In the genomic region with DNA sequence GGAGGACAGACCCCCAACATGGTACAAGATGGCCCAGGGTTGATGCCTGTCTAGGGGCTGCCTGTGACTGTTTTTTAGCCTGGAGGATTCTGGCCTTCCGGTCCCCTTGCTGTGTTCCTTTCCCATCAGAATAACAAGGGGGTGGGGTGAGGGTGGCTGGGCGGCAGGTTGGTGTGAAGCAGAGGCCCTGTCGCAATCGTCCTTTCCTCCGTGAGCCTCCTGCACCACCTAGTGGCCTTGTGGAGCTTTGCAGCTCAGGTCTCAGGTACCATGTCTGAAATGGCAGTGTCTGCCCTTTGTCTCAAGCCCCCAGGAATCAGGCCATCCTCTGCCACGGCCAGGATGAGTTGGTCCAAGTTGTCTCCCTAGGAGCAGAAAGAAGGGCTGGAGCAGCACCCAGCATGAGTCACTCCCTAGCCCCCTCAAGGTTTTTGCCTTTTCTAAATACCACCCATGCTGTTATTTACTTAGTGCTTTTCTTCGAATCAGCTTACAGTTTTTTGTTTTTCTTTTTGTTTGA, we compare ENCODE assay signal across 9 cellular contexts. TPM values are rescaled to one million over a fixed set of nuclear protein-coding genes. Genes with fewer than 3 reads are reported as not detected.
A peak's percentile ranks its signal among the peaks of the same experiment; 100 is the strongest.
DNase-seq lines count a peak whose midpoint lies in the region; ATAC-seq and TF ChIP-seq lines count a peak whose summit lies in the region.
"Had no signal": no experiment of that assay in that cellular context is flagged by ENCODE, and none has a peak within 500 bp of the region (broad histone marks: within the 10 kb centered on the region; RNA-seq: fewer than 3 reads in every experiment).

No MANE protein-coding gene starts in this region.

- DNase-seq in CD4-positive, alpha-beta T cell: peak; percentile 73 to 82 (median 78)
- DNase-seq in HT1080 (ENCODE audit: low read depth) (peak; percentile 81), activated T-cell treated with anti-CD3 and anti-CD28 coated beads for 4 hours (peak; percentile 72), esophagus muscularis mucosa (ENCODE audit: extremely low spot score) (peak; percentile 96), natural killer cell (peak; percentile 76)
- DNase-seq in stimulated activated naive CD4-positive, alpha-beta T cell (lab: John Stamatoyannopoulos, UW): peak; percentile 69 to 86 (median 73)

- H3K4me3 ChIP-seq in OCI-LY1 (ENCODE audit: low read depth, low read length, poor library complexity, severe bottlenecking) (no peak overlapping the region), esophagus muscularis mucosa (no peak overlapping the region)

- no peak for TF ChIP-seq EP300 in esophagus muscularis mucosa (IDR thresholded peaks at IDR 0.05)

- WGBS in esophagus muscularis mucosa: 35% methylated on average over 2 of the region's 7 CpGs

- peak overlapping the region; percentile 64 for H3K27ac Mint-ChIP-seq in CD4-positive, alpha-beta T cell
- H3K27ac Mint-ChIP-seq in natural killer cell: peak overlapping the region in 1 of 2 donors; percentile 35

- no peak overlapping the region for H3K27ac ChIP-seq in CD4-positive, alpha-beta T cell (ENCODE audit: low read depth, low read length)
- H3K27ac ChIP-seq in OCI-LY1 (ENCODE audit: low read depth, low read length, poor library complexity, severe bottlenecking) (no peak overlapping the region), esophagus muscularis mucosa (replicated peaks in 1 of 4) (peak overlapping the region; percentile 35 to 65 (median 40))

- H3K9me2 ChIP-seq in OCI-LY1 (ENCODE audit: low read depth, low read length): no peaks in the 10 kb centered on the region

- POLR2A ChIA-PET in CD4-positive, alpha-beta T cell (lab: Charles Lee): interaction anchor here (0.6 to 1.7 kb wide), 8 partner anchors 15 to 241 kb away, joined by 3 to 11 read pairs (median 4); no protein-coding TSS in a partner anchor

- intact Hi-C loops in CD4-positive, alpha-beta T cell (cut with DNase I, micrococcal nuclease): loop anchor here (1.0 to 5.0 kb wide), 2 partner anchors 155 to 390 kb away; no protein-coding TSS in a partner anchor
- intact Hi-C loops in esophagus muscularis mucosa (cut with DNase I) (loop anchor here (1.0 kb wide), 1 partner anchor 155 kb away; no protein-coding TSS in a partner anchor), natural killer cell (cut with micrococcal nuclease) (loop anchor here (1.0 to 10.0 kb wide), 5 partner anchors 155 to 437 kb away; partner anchors contain the start of genes KIFBP and VPS26A)

- peak; percentile 100 for ATAC-seq in CD4-positive, alpha-beta T cell (ENCODE audit: poor library complexity)
- ATAC-seq in GM19395 (IDR thresholded peaks at IDR 0.05; ENCODE audit: unreplicated experiment) (peak; percentile 77), natural killer cell (peak; percentile 95 to 100 (median 100))

- H3K27me3 Mint-ChIP-seq in CD4-positive, alpha-beta T cell: no peaks in the 10 kb centered on the region
- H3K27me3 Mint-ChIP-seq in natural killer cell (ENCODE audit: low read depth in 2 of 2): no peaks in the 10 kb centered on the region

- H3K9me3 Mint-ChIP-seq in CD4-positive, alpha-beta T cell: no peaks in the 10 kb centered on the region
- no peaks in the 10 kb centered on the region for H3K9me3 Mint-ChIP-seq in natural killer cell

- H3K4me3 Mint-ChIP-seq in CD4-positive, alpha-beta T cell: no peak overlapping the region
- H3K4me3 Mint-ChIP-seq in natural killer cell: no peak overlapping the region

- peak; percentile 83 for TF ChIP-seq CTCF in CD4-positive, alpha-beta T cell (IDR thresholded peaks at IDR 0.05)
- TF ChIP-seq CTCF in OCI-LY1 (IDR thresholded peaks at IDR 0.05; ENCODE audit: low read length): peak; percentile 89
- TF ChIP-seq CTCF in esophagus muscularis mucosa (IDR thresholded peaks at IDR 0.05): peak; percentile 97 to 99 (median 99)
- TF ChIP-seq CTCF in natural killer cell (IDR thresholded peaks at IDR 0.05): peak; percentile 90

- peaks cover 21% of the 10 kb centered on the region for H3K4me1 ChIP-seq in OCI-LY1 (ENCODE audit: insufficient read depth, low read length, severe bottlenecking)
- peaks cover 10 to 27% (median 23%) of the 10 kb centered on the region in 4 donors for H3K4me1 ChIP-seq in esophagus muscularis mucosa

- H3K9me3 ChIP-seq in CD4-positive, alpha-beta T cell (ENCODE audit: control insufficient read depth, low read length): no peaks in the 10 kb centered on the region
- no peaks in the 10 kb centered on the region for H3K9me3 ChIP-seq in OCI-LY1 (ENCODE audit: low read length)
- no peaks in the 10 kb centered on the region for H3K9me3 ChIP-seq in esophagus muscularis mucosa

- no peak overlapping the region for H3K4me2 ChIP-seq in OCI-LY1 (ENCODE audit: low read length)

- TF ChIP-seq POLR2A in esophagus muscularis mucosa (IDR thresholded peaks at IDR 0.05; ENCODE audit: low read depth): no peak

- peaks cover 76% of the 10 kb centered on the region for H3K36me3 Mint-ChIP-seq in CD4-positive, alpha-beta T cell (ENCODE audit: low read depth)
- H3K36me3 Mint-ChIP-seq in natural killer cell: peaks cover 5% of the 10 kb centered on the region

- H2AFZ ChIP-seq in OCI-LY1 (ENCODE audit: low read length): no peak overlapping the region

- no peaks in the 10 kb centered on the region for H3K79me2 ChIP-seq in OCI-LY1 (ENCODE audit: insufficient read depth, low read length)

- H4K20me1 ChIP-seq in OCI-LY1 (ENCODE audit: insufficient read depth, low read length): no peaks in the 10 kb centered on the region

- H3K4me1 Mint-ChIP-seq in CD4-positive, alpha-beta T cell (ENCODE audit: low read depth): peaks cover 25% of the 10 kb centered on the region
- H3K4me1 Mint-ChIP-seq in natural killer cell: peaks cover 10 to 12% of the 10 kb centered on the region in 2 donors

- H3K9ac ChIP-seq in OCI-LY1 (ENCODE audit: low read length): no peak overlapping the region

- CTCF ChIA-PET in CD4-positive, alpha-beta T cell (lab: Charles Lee): interaction anchor here (0.5 to 4.6 kb wide), 14 partner anchors 9 to 387 kb away, joined by 3 to 48 read pairs (median 4); no protein-coding TSS in a partner anchor

- no peaks in the 10 kb centered on the region for H3F3A ChIP-seq in OCI-LY1 (ENCODE audit: insufficient read depth, low read length)

- H3K36me3 ChIP-seq in OCI-LY1 (ENCODE audit: insufficient read depth, low read length) (peaks cover 39% of the 10 kb centered on the region; the same call in 1 of the 2 replicates), esophagus muscularis mucosa (peaks cover 31 to 96% (median 87%) of the 10 kb centered on the region in 4 donors)

- no peaks in the 10 kb centered on the region for H3K27me3 ChIP-seq in CD4-positive, alpha-beta T cell (ENCODE audit: control insufficient read depth, insufficient read depth, low read length)
- H3K27me3 ChIP-seq in OCI-LY1 (ENCODE audit: insufficient read depth, low read length): no peaks in the 10 kb centered on the region
- H3K27me3 ChIP-seq in esophagus muscularis mucosa: no peaks in the 10 kb centered on the region

RNA-seq across cellular contexts. Expression of gene TACR2, which starts 24.2 kb away (rescaled TPM):
- total RNA-seq in CD4-positive, alpha-beta T cell: not detected
- total RNA-seq in HT1080 (2014; rRNA removed; shearing (Covaris generic)): not detected in 2 replicates
- polyA plus RNA-seq in HT1080 (2015; cell fraction: cytosol; rRNA removed): not detected in 2 replicates
- polyA plus RNA-seq in HT1080 (2015; cell fraction: nucleus; rRNA removed): not detected in 2 replicates
- 10 to 100 TPM; 51.4 to 72.6 (median 68.1) TPM for total RNA-seq in esophagus muscularis mucosa
- total RNA-seq in natural killer cell: not detected
- total RNA-seq: activated CD8-positive, alpha-beta memory T cell treated with anti-CD3 and anti-CD28 coated beads for 36 hours had no signal

RNA-seq across cellular contexts. Expression of gene TSPAN15, which starts 58.7 kb away (rescaled TPM):
- total RNA-seq in CD4-positive, alpha-beta T cell: 1 to 10 TPM; 2.2 to 2.5 TPM
- total RNA-seq in HT1080 (2014; rRNA removed; shearing (Covaris generic)): 0.71 TPM in 1 of 2 replicates, not detected in the other
- 1.2 and 2.0 TPM in 2 replicates for polyA plus RNA-seq in HT1080 (2015; cell fraction: cytosol; rRNA removed)
- 1.00 and 2.7 TPM in 2 replicates for polyA plus RNA-seq in HT1080 (2015; cell fraction: nucleus; rRNA removed)
- total RNA-seq in esophagus muscularis mucosa: 10 to 100 TPM; 40.3 to 59.4 (median 53.5) TPM
- total RNA-seq in natural killer cell: 1 to 10 TPM; 1.3 to 3.9 (median 2.1) TPM

Comparison
In these comparisons a context has a peak if more than half of its experiments do, and no peak if none do; other contexts are left out.
1. H3K27ac ChIP-seq: peak in esophagus muscularis mucosa (4 of 4); none in CD4-positive, alpha-beta T cell (single experiment) and OCI-LY1 (single experiment).
2. RNA of gene TACR2, which starts 24.2 kb away (total RNA-seq): 51.4 to 72.6 TPM in esophagus muscularis mucosa; not detected in CD4-positive, alpha-beta T cell, not detected in HT1080 and not detected in natural killer cell; every median in the first group is over 10 times any median in the second.
3. RNA of gene TSPAN15, which starts 58.7 kb away (total RNA-seq): 40.3 to 59.4 TPM in esophagus muscularis mucosa; 2.2 to 2.5 TPM in CD4-positive, alpha-beta T cell, 1.3 to 3.9 TPM in natural killer cell and 0.71 TPM in HT1080; every median in the first group is over 4 times any median in the second.
4. Peak in every context shown above with its lines, with median percentiles within 50 percentile points of each other: ATAC-seq, DNase-seq and CTCF ChIP-seq.